Comparison of ENCODE assay signal across 37 cellular contexts in genomic region chr1:232057896-232058274, GRCh38.
"Had no signal": no experiment of that assay in that cellular context is flagged by ENCODE, and none has a peak within 500 bp of the region (broad histone marks: within the 10 kb centered on the region; RNA-seq: fewer than 3 reads in every experiment).

No MANE protein-coding gene starts in this region.

- ATAC-seq: activated CD8-positive, alpha-beta T cell treated with anti-CD3 and anti-CD28 coated beads for 36 hours; activated naive CD4-positive, alpha-beta T cell treated with anti-CD3 and anti-CD28 coated beads, Interleukin-2, amount 50 U/mL, for 72 hours; activated T-cell treated with anti-CD3 and anti-CD28 coated beads, Interleukin-2, amount 50 U/mL, for 4 hours; activated T-cell treated with anti-CD3 and anti-CD28 coated beads, Interleukin-2, amount 50 U/mL, for 72 hours; activated T-helper 17 cell treated with anti-CD3 and anti-CD28 coated beads, Interleukin-2, amount 50 U/mL, for 72 hours; body of pancreas had no signal

- H3K27me3 ChIP-seq: adrenal gland, body of pancreas, brain microvascular endothelial cell, breast epithelium had no signal

- H3K4me3 ChIP-seq: adrenal gland, body of pancreas, breast epithelium had no signal

- H3K36me3 ChIP-seq: adrenal gland, brain microvascular endothelial cell, breast epithelium had no signal

- FAIRE-seq: astrocyte, TTC549 had no signal

- DNase-seq: activated B cell treated with CpG ODN at 0.5 μM for 24 hours; activated CD4-positive, alpha-beta memory T cell treated with anti-CD3 and anti-CD28 coated beads for 36 hours; activated CD4-positive, alpha-beta T cell treated with anti-CD3 and anti-CD28 coated beads for 4 hours; activated CD4-positive, alpha-beta T cell treated with anti-CD3 and anti-CD28 coated beads, Interleukin-2, amount 50 U/mL, for 1 hour; activated CD4-positive, alpha-beta T cell treated with anti-CD3 and anti-CD28 coated beads, Interleukin-2, amount 50 U/mL, for 4 hours; activated CD4-positive, CD25-positive, alpha-beta regulatory T cell treated with anti-CD3 and anti-CD28 coated beads, Interleukin-2, amount 50 U/mL, for 72 hours; activated CD8-positive, alpha-beta memory T cell treated with anti-CD3 and anti-CD28 coated beads, Interleukin-2, amount 50 U/mL, for 4 hours; activated CD8-positive, alpha-beta T cell treated with anti-CD3 and anti-CD28 coated beads for 36 hours; activated effector memory CD4-positive, alpha-beta T cell treated with anti-CD3 and anti-CD28 coated beads, Interleukin-2, amount 50 U/mL, for 16 hours; activated gamma-delta T cell treated with Interleukin-2 at 50 U/mL for 16 hours; activated naive CD4-positive, alpha-beta T cell; activated naive CD4-positive, alpha-beta T cell treated with anti-CD3 and anti-CD28 coated beads for 36 hours; activated naive CD4-positive, alpha-beta T cell treated with anti-CD3 and anti-CD28 coated beads, Interleukin-2, amount 50 U/mL, for 16 hours; activated naive CD8-positive, alpha-beta T cell treated with anti-CD3 and anti-CD28 coated beads for 36 hours; activated T-cell treated with anti-CD3 and anti-CD28 coated beads for 4 hours; activated T-cell treated with anti-CD3 and anti-CD28 coated beads, Interleukin-2, amount 50 U/mL, for 1 hour; activated T-cell treated with anti-CD3 and anti-CD28 coated beads, Interleukin-2, amount 50 U/mL, for 4 hours; activated T-cell treated with anti-CD3 and anti-CD28 coated beads, Interleukin-2, amount 50 U/mL, for 72 hours; adrenal gland; amniotic stem cell; aorta; body of pancreas; brain microvascular endothelial cell; central memory CD4-positive, alpha-beta T cell; T-helper 1 cell; T-helper 2 cell; T-helper 9 cell had no signal

- H3K27me3 Mint-ChIP-seq: activated CD4-positive, alpha-beta memory T cell treated with anti-CD3 and anti-CD28 coated beads for 36 hours; activated CD8-positive, alpha-beta T cell treated with anti-CD3 and anti-CD28 coated beads for 36 hours; activated naive CD8-positive, alpha-beta T cell treated with anti-CD3 and anti-CD28 coated beads for 36 hours; activated T-helper 17 cell treated with anti-CD3 and anti-CD28 coated beads, Interleukin-2, amount 50 U/mL, for 72 hours had no signal

- H3K36me3 Mint-ChIP-seq: activated CD4-positive, alpha-beta memory T cell treated with anti-CD3 and anti-CD28 coated beads for 36 hours had no signal

- H3K9me3 ChIP-seq: adrenal gland, body of pancreas had no signal

- H3K27ac Mint-ChIP-seq: activated B cell treated with CpG ODN at 0.5 μM for 24 hours; activated CD4-positive, alpha-beta memory T cell treated with anti-CD3 and anti-CD28 coated beads for 36 hours; activated CD4-positive, alpha-beta T cell treated with anti-CD3 and anti-CD28 coated beads, Interleukin-2, amount 10 ng/mL, durations not matched to agents 24 days and 14 days; activated CD8-positive, alpha-beta T cell treated with anti-CD3 and anti-CD28 coated beads for 36 hours; activated naive CD4-positive, alpha-beta T cell treated with anti-CD3 and anti-CD28 coated beads for 36 hours; activated naive CD8-positive, alpha-beta T cell treated with anti-CD3 and anti-CD28 coated beads for 36 hours; activated T-cell treated with anti-CD3 and anti-CD28 coated beads, Interleukin-2, amount 50 U/mL, for 72 hours; activated T-helper 1 cell treated with anti-CD3 and anti-CD28 coated beads, Interleukin-12 subunit alpha, Interleukin-12 subunit beta, Interleukin-2, Interleukin-4 antibody, amounts not matched to agents 30 ng/mL and 10 ng/mL and 1 ng/mL, durations not matched to agents 14 hours and 24 hours and 36 hours; activated T-helper 17 cell treated with anti-CD3 and anti-CD28 coated beads, Interleukin-2, amount 50 U/mL, for 72 hours; T-helper 1 cell treated with Interleukin-12 subunit alpha and Interleukin-12 subunit beta and Interleukin-4 antibody, amounts not matched to agents 30 μg/mL and 1 μg/mL, for 36 hours; T-helper 2 cell treated with Interferon-gamma antibody and Interleukin-4, amounts not matched to agents 5 μg/mL and 100 μg/mL, for 36 hours had no signal

- H3K9me3 Mint-ChIP-seq: activated B cell treated with CpG ODN at 0.5 μM for 24 hours; activated CD4-positive, alpha-beta memory T cell treated with anti-CD3 and anti-CD28 coated beads for 36 hours; activated CD4-positive, alpha-beta T cell treated with anti-CD3 and anti-CD28 coated beads, Interleukin-2, amount 10 ng/mL, durations not matched to agents 24 days and 14 days; activated CD8-positive, alpha-beta T cell treated with anti-CD3 and anti-CD28 coated beads for 36 hours; activated naive CD4-positive, alpha-beta T cell treated with anti-CD3 and anti-CD28 coated beads for 36 hours; activated naive CD4-positive, alpha-beta T cell treated with anti-CD3 and anti-CD28 coated beads, Interleukin-2, amount 50 U/mL, for 72 hours; activated T-cell treated with anti-CD3 and anti-CD28 coated beads, Interleukin-2, amount 50 U/mL, for 4 hours; activated T-cell treated with anti-CD3 and anti-CD28 coated beads, Interleukin-2, amount 50 U/mL, for 72 hours; activated T-helper 1 cell treated with anti-CD3 and anti-CD28 coated beads, Interleukin-12 subunit alpha, Interleukin-12 subunit beta, Interleukin-2, Interleukin-4 antibody, amounts not matched to agents 30 ng/mL and 10 ng/mL and 1 ng/mL, durations not matched to agents 14 hours and 24 hours and 36 hours; activated T-helper 17 cell treated with anti-CD3 and anti-CD28 coated beads, Interleukin-2, amount 50 U/mL, for 72 hours; T-helper 1 cell treated with Interleukin-12 subunit alpha and Interleukin-12 subunit beta and Interleukin-4 antibody, amounts not matched to agents 30 μg/mL and 1 μg/mL, for 36 hours; T-helper 2 cell treated with Interferon-gamma antibody and Interleukin-4, amounts not matched to agents 5 μg/mL and 100 μg/mL, for 36 hours had no signal

- H3K27ac ChIP-seq: adrenal gland, body of pancreas, brain microvascular endothelial cell, breast epithelium, VCaP had no signal

- H3K4me1 Mint-ChIP-seq: activated B cell treated with CpG ODN at 0.5 μM for 24 hours; activated CD4-positive, alpha-beta T cell treated with anti-CD3 and anti-CD28 coated beads, Interleukin-2, amount 10 ng/mL, durations not matched to agents 24 days and 14 days; activated naive CD8-positive, alpha-beta T cell treated with anti-CD3 and anti-CD28 coated beads for 36 hours; activated T-helper 17 cell treated with anti-CD3 and anti-CD28 coated beads, Interleukin-2, amount 50 U/mL, for 72 hours had no signal

- H3K4me1 ChIP-seq: adrenal gland, body of pancreas, breast epithelium had no signal

- H3K4me3 Mint-ChIP-seq: activated B cell treated with CpG ODN at 0.5 μM for 24 hours; activated CD4-positive, alpha-beta memory T cell treated with anti-CD3 and anti-CD28 coated beads for 36 hours; activated CD4-positive, alpha-beta T cell treated with anti-CD3 and anti-CD28 coated beads, Interleukin-2, amount 10 ng/mL, durations not matched to agents 24 days and 14 days; activated CD8-positive, alpha-beta T cell treated with anti-CD3 and anti-CD28 coated beads for 36 hours; activated naive CD4-positive, alpha-beta T cell treated with anti-CD3 and anti-CD28 coated beads for 36 hours; activated naive CD8-positive, alpha-beta T cell treated with anti-CD3 and anti-CD28 coated beads for 36 hours; activated T-cell treated with anti-CD3 and anti-CD28 coated beads, Interleukin-2, amount 50 U/mL, for 4 hours; activated T-cell treated with anti-CD3 and anti-CD28 coated beads, Interleukin-2, amount 50 U/mL, for 72 hours; activated T-helper 1 cell treated with anti-CD3 and anti-CD28 coated beads, Interleukin-12 subunit alpha, Interleukin-12 subunit beta, Interleukin-2, Interleukin-4 antibody, amounts not matched to agents 30 ng/mL and 10 ng/mL and 1 ng/mL, durations not matched to agents 14 hours and 24 hours and 36 hours; activated T-helper 17 cell treated with anti-CD3 and anti-CD28 coated beads, Interleukin-2, amount 50 U/mL, for 72 hours; T-helper 1 cell treated with Interleukin-12 subunit alpha and Interleukin-12 subunit beta and Interleukin-4 antibody, amounts not matched to agents 30 μg/mL and 1 μg/mL, for 36 hours; T-helper 2 cell treated with Interferon-gamma antibody and Interleukin-4, amounts not matched to agents 5 μg/mL and 100 μg/mL, for 36 hours had no signal
